12 cellular contexts compared by ENCODE assay signal in the genomic region with DNA sequence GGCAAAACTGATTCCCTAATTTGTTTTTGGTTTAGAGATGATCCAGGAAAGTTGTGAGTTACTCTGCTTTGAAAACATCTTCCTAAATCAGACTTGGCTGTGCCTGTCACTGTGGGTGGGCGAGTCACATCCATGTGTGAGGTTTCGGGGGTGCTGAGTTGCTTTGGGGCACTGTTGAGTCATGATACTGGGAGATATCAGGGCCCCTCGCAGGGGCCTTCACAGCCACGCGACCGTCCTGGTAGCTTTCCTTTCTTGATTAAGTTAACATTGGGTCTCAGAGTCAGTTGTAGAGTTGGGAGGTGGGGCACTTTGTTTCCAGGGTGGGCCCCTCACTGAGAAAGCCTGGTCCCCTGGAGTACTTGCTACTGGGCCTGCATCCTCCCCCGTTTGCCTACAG. TPM values are rescaled to one million over a fixed set of nuclear protein-coding genes. Genes with fewer than 3 reads are reported as not detected.
DNase-seq lines count a peak whose midpoint lies in the region; ATAC-seq and TF ChIP-seq lines count a peak whose summit lies in the region.
"Had no signal": no experiment of that assay in that cellular context is flagged by ENCODE, and none has a peak within 500 bp of the region (broad histone marks: within the 10 kb centered on the region; RNA-seq: fewer than 3 reads in every experiment).

No MANE protein-coding gene starts in this region.

- H3K9me3 ChIP-seq in H9 (ENCODE audit: control insufficient read depth, low read depth, low read length) (no peaks in the 10 kb centered on the region), endodermal cell (ENCODE audit: control insufficient read depth, low read length) (no peaks in the 10 kb centered on the region)

- no peak for DNase-seq in H9
- peak; percentile 68 to 76 for DNase-seq in activated CD4-positive, alpha-beta T cell treated with anti-CD3 and anti-CD28 coated beads, Interleukin-2, amount 50 U/mL, for 48 hours
- DNase-seq in endodermal cell = peak; percentile 44
- DNase-seq in stimulated activated CD4-positive, alpha-beta T cell treated with anti-CD3 and anti-CD28 coated beads, Interleukin-4, amount 100 ng/mL, for 48 hours (ENCODE audit: low read depth in 2 of 2) = peak; percentile 59 to 68
- DNase-seq in ecto neural progenitor cell (ENCODE audit: low spot score) = no peak
- no peak for DNase-seq in iPS-NIHi7 (ENCODE audit: extremely low spot score)
- DNase-seq in NCI-H526 treated with DMSO at 0.1 percent for 48 hours (lab: John Stamatoyannopoulos, UW) = no peak
- DNase-seq: kidney glomerular epithelial cell, NCI-H748 treated with DMSO at 0.1 percent for 48 hours, SW 1271 had no signal

- no peak overlapping the region for H2BK5ac ChIP-seq in H9 (ENCODE audit: insufficient read length, low read length)

- H3K79me1 ChIP-seq in H9 (ENCODE audit: insufficient read depth, low read depth, low read length, poor library complexity, severe bottlenecking) = no peaks in the 10 kb centered on the region

- H3K14ac ChIP-seq in H9 (ENCODE audit: insufficient read depth, low read length) = no peak overlapping the region; the same call in 1 of the 2 replicates

- H3K56ac ChIP-seq in H9 (ENCODE audit: insufficient read length, low read depth, low read length) = no peak overlapping the region

- H3K4ac ChIP-seq in H9 (ENCODE audit: low read depth, low read length) = no peak overlapping the region

- H3K36me3 Mint-ChIP-seq in H9 (ENCODE audit: insufficient read depth in 1 of 3, low read depth in 3 of 3) = no peaks in the 10 kb centered on the region; a peak in 2 of 7 replicates
- no peaks in the 10 kb centered on the region for H3K36me3 Mint-ChIP-seq in endodermal cell (ENCODE audit: low read depth)

- no peak overlapping the region for H3T11ph ChIP-seq in H9 (ENCODE audit: low read length)

- no peaks in the 10 kb centered on the region for H3K36me3 ChIP-seq in endodermal cell (ENCODE audit: control insufficient read depth, insufficient read depth, low read length)

- H4K91ac ChIP-seq in H9 (ENCODE audit: insufficient read length, low read depth, low read length) = no peak overlapping the region

- H3K23me2 ChIP-seq in H9 (ENCODE audit: insufficient read length, low read depth, low read length, poor library complexity, severe bottlenecking) = no peaks in the 10 kb centered on the region

- no peak overlapping the region for H3K18ac ChIP-seq in H9 (ENCODE audit: insufficient read length, low read depth, low read length)

- peaks cover 1% of the 10 kb centered on the region; the same call in 1 of the 2 replicates for H3K79me2 ChIP-seq in H9 (ENCODE audit: insufficient read depth, low read length)

- H3K4me1 ChIP-seq in H9 (ENCODE audit: insufficient read depth, low read length) (peaks cover 16% of the 10 kb centered on the region), endodermal cell (ENCODE audit: control insufficient read depth, insufficient read depth, low read length) (peaks cover 32% of the 10 kb centered on the region)

- H3K27me3 Mint-ChIP-seq in H9 (ENCODE audit: low read depth) = no peaks in the 10 kb centered on the region
- H3K27me3 Mint-ChIP-seq in endodermal cell (ENCODE audit: insufficient read depth) = no peaks in the 10 kb centered on the region

- peaks cover 66 to 76% of the 10 kb centered on the region in 2 experiments for H3K4me1 Mint-ChIP-seq in H9
- peaks cover 79% of the 10 kb centered on the region for H3K4me1 Mint-ChIP-seq in endodermal cell

- no peak overlapping the region for H3K9ac ChIP-seq in H9 (ENCODE audit: extremely low read depth, insufficient read length, low read length)
- H3K9ac ChIP-seq in endodermal cell (ENCODE audit: extremely low read depth, low read length, poor library complexity, severe bottlenecking) = no peak overlapping the region
- H3K9ac ChIP-seq: KMS-11 had no signal

- peak overlapping the region; percentile 60 to 93 (median 77); a peak in 5 of 7 replicates for H3K27ac Mint-ChIP-seq in H9
- H3K27ac Mint-ChIP-seq in endodermal cell = peak overlapping the region; percentile 75

- no peak overlapping the region for H4K8ac ChIP-seq in H9 (replicated peaks; ENCODE audit: insufficient read length, low read depth, low read length)

- WGBS in H9 (ENCODE audit: extremely low coverage, insufficient read length, low lambda C conversion rate) = no CpG with 5 or more reads among the region's 7 CpGs
- WGBS in endodermal cell (ENCODE audit: insufficient coverage in 1 of 2, insufficient read length in 1 of 2), 2 experiments = 87 to 88% methylated on average over 2 to 7 of the region's 7 CpGs

- H4K5ac ChIP-seq in H9 (ENCODE audit: insufficient read length, low read depth, low read length) = no peak overlapping the region

- no peak overlapping the region for H2AK5ac ChIP-seq in H9 (ENCODE audit: insufficient read length, low read length)

- no peak overlapping the region for H2BK120ac ChIP-seq in H9 (ENCODE audit: low read depth, low read length, poor library complexity, severe bottlenecking)

- H2BK20ac ChIP-seq in H9 (ENCODE audit: low read depth, low read length, poor library complexity, severe bottlenecking) = no peak overlapping the region

- no peak overlapping the region for H2BK12ac ChIP-seq in H9 (ENCODE audit: insufficient read length, low read depth, low read length)

- H3K4me3 Mint-ChIP-seq in H9 = no peak overlapping the region
- H3K4me3 Mint-ChIP-seq in endodermal cell = no peak overlapping the region

- no peak overlapping the region for H2AFZ ChIP-seq in H9 (ENCODE audit: low read length)

- no peaks in the 10 kb centered on the region for H3K9me3 Mint-ChIP-seq in H9
- H3K9me3 Mint-ChIP-seq in endodermal cell = no peaks in the 10 kb centered on the region

- ATAC-seq in GM21367 (IDR thresholded peaks at IDR 0.05; ENCODE audit: unreplicated experiment) = no peak

- TF ChIP-seq CTCF in H9 (conservative IDR thresholded peaks at IDR 0.05) = no peak
- no peak for TF ChIP-seq CTCF in endodermal cell (conservative IDR thresholded peaks at IDR 0.05)

- no peak overlapping the region for H3K27ac ChIP-seq in H9 (ENCODE audit: insufficient read length, low read depth, low read length)
- no peak overlapping the region for H3K27ac ChIP-seq in endodermal cell (ENCODE audit: low read depth, low read length)
- H3K27ac ChIP-seq: KMS-11 had no signal

- no peak overlapping the region for H3K4me3 ChIP-seq in endodermal cell (ENCODE audit: low read length)

- H4K20me1 ChIP-seq in H9 (ENCODE audit: control insufficient read depth, insufficient read depth, insufficient read length) = no peaks in the 10 kb centered on the region

- no peak overlapping the region for H3K23ac ChIP-seq in H9 (ENCODE audit: insufficient read length, low read depth, low read length)

- H3K27me3 ChIP-seq in H9 (ENCODE audit: insufficient read depth, low read length) (no peaks in the 10 kb centered on the region), endodermal cell (ENCODE audit: control insufficient read depth, insufficient read depth, low read length, poor library complexity, severe bottlenecking) (no peaks in the 10 kb centered on the region)

- no peak overlapping the region for H3K4me2 ChIP-seq in H9 (ENCODE audit: insufficient read depth, insufficient read length, low read length)
- H3K4me2 ChIP-seq: KMS-11 had no signal

- no peak overlapping the region for H2BK15ac ChIP-seq in H9 (ENCODE audit: low read depth, low read length)

RNA-seq across cellular contexts. Expression of a gene that starts 58.3 kb away (rescaled TPM):
- total RNA-seq in H9 (2021) = 2.0 and 2.5 TPM in 2 replicates
- 1 to 10 TPM; 1.6 to 2.9 TPM for total RNA-seq in endodermal cell
- 2.1 TPM for polyA plus RNA-seq in endodermal cell (2013, experiment 1 of 2)
- 2.1 TPM for polyA plus RNA-seq in endodermal cell (2013, experiment 2 of 2)

Comparison
In these comparisons a context has a peak if more than half of its experiments do, and no peak if none do; other contexts are left out.
1. DNase-seq: peak in activated CD4-positive, alpha-beta T cell treated with anti-CD3 and anti-CD28 coated beads, Interleukin-2, amount 50 U/mL, for 48 hours (2 of 2), endodermal cell (single experiment) and stimulated activated CD4-positive, alpha-beta T cell treated with anti-CD3 and anti-CD28 coated beads, Interleukin-4, amount 100 ng/mL, for 48 hours (2 of 2); none in H9 (single experiment), ecto neural progenitor cell (single experiment), iPS-NIHi7 (single experiment) and NCI-H526 treated with DMSO at 0.1 percent for 48 hours (single experiment).